Comparison of ENCODE assay signal across 22 cellular contexts in genomic region chr1:57431400-57431799, GRCh38. TPM values are rescaled to one million over a fixed set of nuclear protein-coding genes. Genes with fewer than 3 reads are reported as not detected.
"Had no signal": no experiment of that assay in that cellular context is flagged by ENCODE, and none has a peak within 500 bp of the region (broad histone marks: within the 10 kb centered on the region; RNA-seq: fewer than 3 reads in every experiment).

No MANE protein-coding gene starts in this region.

- H3K9me3 ChIP-seq: esophagus muscularis mucosa, gastrocnemius medialis, lower lobe of right lung, transverse colon had no signal

- DNase-seq: activated CD4-positive, alpha-beta T cell treated with anti-CD3 and anti-CD28 coated beads, Interleukin-2, amount 10 ng/mL, durations not matched to agents 7 days and 5 days; activated CD4-positive, CD25-positive, alpha-beta regulatory T cell treated with anti-CD3 and anti-CD28 coated beads, Interleukin-2, amount 50 U/mL, for 72 hours; activated CD8-positive, alpha-beta memory T cell treated with anti-CD3 and anti-CD28 coated beads, Interleukin-2, amount 10 ng/mL, durations not matched to agents 7 days and 5 days; activated CD8-positive, alpha-beta T cell treated with anti-CD3 and anti-CD28 coated beads for 36 hours; activated effector memory CD4-positive, alpha-beta T cell treated with anti-CD3 and anti-CD28 coated beads, Interleukin-2, amount 50 U/mL, for 16 hours; activated naive CD4-positive, alpha-beta T cell treated with anti-CD3 and anti-CD28 coated beads, Interleukin-2, amount 10 ng/mL, durations not matched to agents 7 days and 5 days; activated T-cell treated with anti-CD3 and anti-CD28 coated beads for 4 hours; amygdala; effector memory CD4-positive, alpha-beta T cell; gastrocnemius medialis; left colon; lower lobe of right lung; naive thymus-derived CD8-positive, alpha-beta T cell; retina; stimulated activated CD4-positive, alpha-beta T cell treated with anti-CD3 and anti-CD28 coated beads, Interleukin-12 subunit alpha, Interleukin-12 subunit beta, amount 100 ng/mL, for 4 hours; stimulated activated naive CD8-positive, alpha-beta T cell treated with anti-CD3 and anti-CD28 coated beads, Interleukin-15, amount 100 ng/mL, for 72 hours; T-helper 1 cell; transverse colon; WERI-Rb-1 had no signal

- H3K4me1 ChIP-seq: lower lobe of right lung, transverse colon had no signal

- H3K36me3 ChIP-seq: esophagus muscularis mucosa, gastrocnemius medialis, lower lobe of right lung, transverse colon, WERI-Rb-1 had no signal

- H3K27ac ChIP-seq: esophagus muscularis mucosa, gastrocnemius medialis, lower lobe of right lung, transverse colon, WERI-Rb-1 had no signal

- ATAC-seq: activated CD8-positive, alpha-beta memory T cell treated with anti-CD3 and anti-CD28 coated beads, Interleukin-2, amount 10 ng/mL, durations not matched to agents 7 days and 5 days; activated CD8-positive, alpha-beta T cell treated with anti-CD3 and anti-CD28 coated beads for 36 hours; left colon; lower lobe of right lung; naive thymus-derived CD8-positive, alpha-beta T cell; stimulated activated naive CD8-positive, alpha-beta T cell treated with anti-CD3 and anti-CD28 coated beads, Interleukin-15, amount 100 ng/mL, for 72 hours had no signal

- H3K4me3 ChIP-seq: esophagus muscularis mucosa, lower lobe of right lung, transverse colon had no signal

- H3K27me3 ChIP-seq: esophagus muscularis mucosa, gastrocnemius medialis had no signal

RNA-seq across cellular contexts. Expression of gene DAB1, which starts 7.5 kb away (rescaled TPM):
- total RNA-seq: activated CD8-positive, alpha-beta T cell treated with anti-CD3 and anti-CD28 coated beads for 36 hours; dermis microvascular lymphatic vessel endothelial cell; osteoblast had no signal
